ENCODE assay signal across 8 cellular contexts in the genomic region with DNA sequence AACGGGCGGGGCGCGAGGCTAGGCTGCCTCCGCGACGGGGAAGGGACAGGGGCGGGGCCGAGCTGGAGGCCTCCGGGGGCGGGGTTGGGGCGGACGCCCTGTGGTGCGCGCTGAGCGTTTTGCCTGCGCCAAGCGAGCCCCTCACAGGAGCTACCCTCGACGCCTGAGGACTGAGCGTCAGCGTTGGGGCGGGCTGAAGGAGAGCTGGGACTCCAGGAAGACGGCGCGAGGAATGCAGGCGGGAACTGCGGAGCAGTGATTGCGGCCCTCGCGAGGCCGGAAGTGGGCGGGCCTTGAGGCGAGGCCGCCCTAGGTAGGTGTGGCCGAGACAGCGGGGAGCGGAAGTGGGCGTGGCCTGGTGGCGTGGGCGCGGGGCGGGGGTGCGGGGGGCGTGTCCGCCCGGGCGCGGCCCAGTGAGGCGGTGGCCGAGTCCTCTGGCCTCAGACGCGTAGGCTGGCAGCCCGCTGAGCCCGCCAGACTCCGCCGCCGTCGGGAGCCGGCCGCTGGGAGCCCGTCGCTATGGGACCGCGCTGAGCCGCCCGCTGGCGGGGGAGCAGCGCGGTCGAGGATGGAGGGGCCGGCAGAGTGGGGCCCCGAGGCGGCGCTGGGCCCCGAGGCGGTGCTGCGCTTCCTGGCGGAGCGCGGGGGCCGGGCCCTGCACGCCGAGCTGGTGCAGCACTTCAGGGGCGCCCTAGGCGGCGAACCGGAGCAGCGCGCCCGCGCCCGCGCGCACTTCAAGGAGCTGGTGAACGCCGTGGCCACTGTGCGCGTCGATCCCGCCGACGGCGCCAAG. TPM values are rescaled to one million over a fixed set of nuclear protein-coding genes. Genes with fewer than 3 reads are reported as not detected.
DNase-seq lines count a peak whose midpoint lies in the region; ATAC-seq and TF ChIP-seq lines count a peak whose summit lies in the region.

Gene SEPTIN10 (minus strand): TSS at position 45 of the 793 bp plus-strand sequence. CDS start 139 bp downstream, outside the sequence.
Gene SOWAHC (plus strand): TSS at position 443 of the 793 bp plus-strand sequence. CDS start 126 bp downstream, at position 569.

- peaks cover 57% of the 10 kb centered on the region for H3K4me1 Mint-ChIP-seq in osteocyte (ENCODE audit: unreplicated experiment)

- no peak for TF ChIP-seq RAD21 in Ishikawa (IDR thresholded peaks at IDR 0.05; ENCODE audit: low read depth)

- TF ChIP-seq EP300 in Ishikawa (IDR thresholded peaks at IDR 0.05; ENCODE audit: borderline replicate concordance): no peak; the same call in 1 of the 2 replicates

- ATAC-seq in GM21528 (IDR thresholded peaks at IDR 0.05; ENCODE audit: low FRiP score, unreplicated experiment) (peak; percentile 71), Right ventricle myocardium superior (ENCODE audit: poor library complexity) (peak; percentile 97)

- no peaks in the 10 kb centered on the region for H3K9me3 Mint-ChIP-seq in osteocyte (ENCODE audit: unreplicated experiment)

- H3K27ac Mint-ChIP-seq in osteocyte (ENCODE audit: unreplicated experiment): peak within 1 kb of the TSS; percentile 98

- no peaks in the 10 kb centered on the region for H3K36me3 Mint-ChIP-seq in osteocyte (ENCODE audit: unreplicated experiment)

- no peak for TF ChIP-seq CTCF in osteocyte (IDR thresholded peaks at IDR 0.05)

- H3K27ac ChIP-seq in temporal lobe (ENCODE audit: low read depth, low read length): peak within 1 kb of the TSS; percentile 69

- intact Hi-C loops in Right ventricle myocardium superior (cut with DNase I): no loop called here

- H3K4me3 Mint-ChIP-seq in osteocyte (ENCODE audit: unreplicated experiment): peak within 1 kb of the TSS; percentile 94

- peak; percentile 82 for DNase-seq in COLO829 (ENCODE audit: low spot score)
- DNase-seq in SKM-1 treated with dmso at 0.1 percent for 144 hours (lab: John Stamatoyannopoulos, UW; ENCODE audit: unreplicated experiment): peak; percentile 95
- DNase-seq in activated naive CD8-positive, alpha-beta T cell treated with anti-CD3 and anti-CD28 coated beads, Interleukin-2, amount 50 U/mL, for 16 hours (ENCODE audit: low read depth, low spot score): peak; percentile 25
- DNase-seq in Right ventricle myocardium superior: peak; percentile 98
- DNase-seq in osteocyte (ENCODE audit: extremely low spot score, unreplicated experiment): peak; percentile 100

- no peaks in the 10 kb centered on the region for H3K27me3 Mint-ChIP-seq in osteocyte (ENCODE audit: unreplicated experiment)

TF ChIP-seq in Ishikawa, 13 proteins besides CTCF, POLR2A, EP300 and RAD21:
- peak; percentile 42; the same call in 1 of the 2 replicates for TF ChIP-seq CREB1 (IDR thresholded peaks at IDR 0.05; ENCODE audit: low read depth)
- no peak for TF ChIP-seq USF1 (IDR thresholded peaks at IDR 0.05)
- TF ChIP-seq FOXM1 (IDR thresholded peaks at IDR 0.05; ENCODE audit: borderline replicate concordance, low read depth): no peak
- TF ChIP-seq TEAD4 (IDR thresholded peaks at IDR 0.05): peak; percentile 87
- 0 out of 2 replicates have a peak, but pooled peaks have one; percentile 2 for TF ChIP-seq NFIC (IDR thresholded peaks at IDR 0.05)
- TF ChIP-seq TAF1 (IDR thresholded peaks at IDR 0.05; ENCODE audit: low read depth): peak; percentile 67; the same call in 1 of the 2 replicates
- peak; percentile 92 for TF ChIP-seq MAX (IDR thresholded peaks at IDR 0.05)
- 0 out of 2 replicates have a peak, but pooled peaks have one; percentile 7 for TF ChIP-seq REST (IDR thresholded peaks at IDR 0.05; ENCODE audit: low read depth)
- peak; percentile 97 for TF ChIP-seq EGR1 (IDR thresholded peaks at IDR 0.05)
- TF ChIP-seq ZBTB7A (IDR thresholded peaks at IDR 0.05; ENCODE audit: low read depth): no peak
- no peak for TF ChIP-seq YY1 (IDR thresholded peaks at IDR 0.05; ENCODE audit: low read depth)
- no peak for TF ChIP-seq CEBPB (IDR thresholded peaks at IDR 0.05)
- TF ChIP-seq TCF12 (IDR thresholded peaks at IDR 0.05; ENCODE audit: low read depth): peak; percentile 36

RNA-seq across cellular contexts. Expression of gene SEPTIN10, which starts in this region (rescaled TPM):
- total RNA-seq in Right ventricle myocardium superior (49.3 TPM), osteocyte (109 and 113 TPM in 2 replicates), temporal lobe (56.3 TPM)

RNA-seq across cellular contexts. Expression of gene SOWAHC, which starts in this region (rescaled TPM):
- total RNA-seq in Right ventricle myocardium superior: 2.7 TPM
- 11.8 and 12.7 TPM in 2 replicates for total RNA-seq in osteocyte
- total RNA-seq in temporal lobe: 30.2 TPM

Comparison
In these comparisons a context has a peak if more than half of its experiments do, and no peak if none do; other contexts are left out.
1. Peak in every context shown above with its lines: DNase-seq, ATAC-seq and H3K27ac ChIP-seq.
2. DNase-seq: peak in every context shown above with its lines; median percentile 100 in osteocyte; 98 in Right ventricle myocardium superior; 95 in SKM-1 treated with dmso at 0.1 percent for 144 hours; 82 in COLO829; 25 in activated naive CD8-positive, alpha-beta T cell treated with anti-CD3 and anti-CD28 coated beads, Interleukin-2, amount 50 U/mL, for 16 hours.